Comparison of ENCODE assay signal across 8 cellular contexts in the genomic region with DNA sequence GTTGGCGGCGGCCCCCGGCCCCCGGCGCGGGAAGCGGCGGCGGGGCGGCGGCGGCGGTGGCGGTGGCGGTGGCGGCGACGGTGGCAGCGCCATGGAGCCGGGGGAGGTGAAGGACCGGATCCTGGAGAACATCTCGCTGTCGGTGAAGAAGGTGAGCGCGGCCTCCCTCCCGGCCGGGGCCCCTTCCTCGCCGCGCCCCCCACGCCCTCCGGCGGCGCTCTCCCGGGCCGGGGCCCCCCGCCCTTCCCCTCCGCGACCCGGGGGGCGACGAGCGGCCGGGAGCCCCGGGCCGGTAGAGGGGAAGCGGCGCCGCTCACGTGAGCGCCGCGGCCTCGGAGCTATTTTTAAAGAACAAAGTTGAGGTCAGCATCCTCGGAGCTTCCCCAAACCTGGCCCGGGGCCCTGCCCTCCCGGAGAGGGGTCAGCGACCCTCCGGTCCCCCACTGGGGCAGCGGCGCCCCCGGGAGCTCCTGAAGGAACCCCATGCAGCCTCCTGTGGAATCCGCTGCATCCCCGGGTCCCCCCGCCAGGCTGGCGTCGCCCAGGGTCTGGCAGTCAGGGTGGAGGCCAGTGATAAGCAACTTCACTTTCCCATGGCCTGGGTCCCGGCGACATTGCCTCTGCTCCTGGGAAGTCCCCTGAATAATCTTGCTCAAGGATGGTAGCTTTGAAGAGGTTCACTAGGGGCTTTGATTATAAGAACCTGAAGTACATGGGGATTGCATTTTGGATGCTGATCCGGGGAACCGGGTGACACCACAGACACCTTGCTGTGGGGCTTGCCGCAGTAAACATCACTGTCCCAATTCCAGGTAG. TPM values are rescaled to one million over a fixed set of nuclear protein-coding genes. Genes with fewer than 3 reads are reported as not detected.
DNase-seq lines count a peak whose midpoint lies in the region; ATAC-seq, FAIRE-seq and TF ChIP-seq lines count a peak whose summit lies in the region.

No MANE protein-coding gene starts in this region.

- CTCF ChIA-PET in Caco-2 (lab: Charles Lee) = no interaction called here

- ATAC-seq in gastrocnemius medialis (peak; percentile 13 to 18), HG03196 (IDR thresholded peaks at IDR 0.05; ENCODE audit: unreplicated experiment) (no peak)

- H3K4me1 ChIP-seq in Caco-2 = peaks cover 31% of the 10 kb centered on the region
- H3K4me1 ChIP-seq in gastrocnemius medialis = peaks cover 53 to 57% of the 10 kb centered on the region in 2 donors

- peak overlapping the region; percentile 58 for H3K27ac ChIP-seq in angular gyrus (ENCODE audit: low read depth, low read length)
- H3K27ac ChIP-seq in gastrocnemius medialis = peak overlapping the region; percentile 90 to 97 (median 93)

- H3K4me1 Mint-ChIP-seq in Caco-2 (ENCODE audit: low read depth, unreplicated experiment) = peaks cover 32% of the 10 kb centered on the region

- intact Hi-C loops in Caco-2 (cut with micrococcal nuclease; ENCODE audit: unreplicated experiment) = loop anchor here (10.0 kb wide), 1 partner anchor 60 kb away; a partner anchor contains a TSS
- intact Hi-C loops in gastrocnemius medialis (cut with DNase I; ENCODE audit: low total_unique reads) = loop anchor here (5.0 kb wide), 1 partner anchor 67 kb away; a partner anchor contains a TSS

- H3K9me3 Mint-ChIP-seq in Caco-2 (ENCODE audit: unreplicated experiment) = no peaks in the 10 kb centered on the region

- DNase-seq in Caco-2 = peak in 1 of 2 experiments; percentile 30
- DNase-seq in H54 (ENCODE audit: insufficient read length, low spot score) = peak; percentile 52
- peak; percentile 26 for DNase-seq in RPMI7951 (ENCODE audit: low read depth)
- DNase-seq in hepatic stellate cell (ENCODE audit: low spot score) = peak; percentile 71
- DNase-seq in gastrocnemius medialis = peak in 1 of 2 donors; percentile 59
- DNase-seq in DMS153 treated with DMSO at 0.1 percent for 48 hours (lab: John Stamatoyannopoulos, UW; ENCODE audit: unreplicated experiment) = no peak

- no peaks in the 10 kb centered on the region for H3K36me3 Mint-ChIP-seq in Caco-2 (ENCODE audit: insufficient read depth, unreplicated experiment)

- H3K4me3 ChIP-seq in Caco-2 (ENCODE audit: low read depth, low read length) = peak overlapping the region; percentile 60
- H3K4me3 ChIP-seq in gastrocnemius medialis = peak overlapping the region; percentile 66 to 92 (median 78)

- no peak for TF ChIP-seq POLR2A in H54 (IDR thresholded peaks at IDR 0.05; ENCODE audit: low read depth, low read length)
- peak; percentile 51 to 78 for TF ChIP-seq POLR2A in gastrocnemius medialis (IDR thresholded peaks at IDR 0.05)

- H3K36me3 ChIP-seq in Caco-2 (ENCODE audit: control insufficient read depth, insufficient read depth, low read length) (no peaks in the 10 kb centered on the region), gastrocnemius medialis (no peaks in the 10 kb centered on the region)

- no peak for TF ChIP-seq CTCF in Caco-2 (IDR thresholded peaks at IDR 0.05; ENCODE audit: insufficient read depth in 1 of 2, low read depth in 1 of 2, low read length in 1 of 2, severe bottlenecking in 1 of 2, unreplicated experiment in 1 of 2)
- peak in 3 of 5 experiments; percentile 17 to 19 (median 19) for TF ChIP-seq CTCF in gastrocnemius medialis (IDR thresholded peaks at IDR 0.05 in 4 of 5, conservative IDR thresholded peaks at IDR 0.05 in 1 of 5)

- no peaks in the 10 kb centered on the region for H3K27me3 Mint-ChIP-seq in Caco-2 (ENCODE audit: insufficient read depth, unreplicated experiment)

- BruUV-seq in Caco-2 (replicated peaks; lab: Mats Ljungman, UMichigan) = no TSS peak

- H3K27me3 ChIP-seq in Caco-2 (replicated peaks; ENCODE audit: control insufficient read depth, insufficient read depth, low read length) (no peaks in the 10 kb centered on the region), gastrocnemius medialis (no peaks in the 10 kb centered on the region)

- POLR2A ChIA-PET in Caco-2 (lab: Charles Lee) = no interaction called here

- in situ Hi-C loops in gastrocnemius medialis (cut with MboI; ENCODE audit: low sequenced_read_pairs in 4 of 4) = no loop called here

- FAIRE-seq in H54 (lab: Jason Lieb, UNC) = no peak

- H3K27ac Mint-ChIP-seq in Caco-2 (ENCODE audit: unreplicated experiment) = peak overlapping the region; percentile 57

- H3K9me3 ChIP-seq in Caco-2 = no peaks in the 10 kb centered on the region
- H3K9me3 ChIP-seq in gastrocnemius medialis = no peaks in the 10 kb centered on the region

- peak overlapping the region; percentile 73 for H3K4me3 Mint-ChIP-seq in Caco-2 (ENCODE audit: unreplicated experiment)

RNA-seq across cellular contexts. Expression of a gene that starts 0.6 kb away (rescaled TPM):
- total RNA-seq in Caco-2 (2022) = 33.3 and 38.6 TPM in 2 replicates
- 22.6 and 24.3 TPM in 2 replicates for total RNA-seq in RPMI7951 (2014; rRNA removed; shearing (Covaris generic))
- 100 to 1,000 TPM in 3 of 4 donors, 10 to 100 TPM in 1; 86.7 to 170 (median 144) TPM for total RNA-seq in gastrocnemius medialis

RNA-seq across cellular contexts. Expression of a gene that starts 51.4 kb away (rescaled TPM):
- total RNA-seq in Caco-2 (2022) (0.49 and 1.1 TPM in 2 replicates), gastrocnemius medialis (10 to 100 TPM in 3 of 4 donors, 1 to 10 TPM in 1; 7.8 to 17.2 (median 13.8) TPM)
- 0.12 and 0.29 TPM in 2 replicates for total RNA-seq in RPMI7951 (2014; rRNA removed; shearing (Covaris generic))

RNA-seq across cellular contexts. Expression of a gene that starts 57.6 kb away (rescaled TPM):
- total RNA-seq in Caco-2 (2022) = 2.7 and 3.5 TPM in 2 replicates
- not detected in 2 replicates for total RNA-seq in RPMI7951 (2014; rRNA removed; shearing (Covaris generic))
- under 1 TPM in 1 of 4 donors, not detected in 3; 0.33 TPM for total RNA-seq in gastrocnemius medialis

Comparison
In these comparisons a context has a peak if more than half of its experiments do, and no peak if none do; other contexts are left out.
1. CTCF ChIP-seq: peak in gastrocnemius medialis (3 of 5); none in Caco-2 (0 of 2).